In the genomic region with DNA sequence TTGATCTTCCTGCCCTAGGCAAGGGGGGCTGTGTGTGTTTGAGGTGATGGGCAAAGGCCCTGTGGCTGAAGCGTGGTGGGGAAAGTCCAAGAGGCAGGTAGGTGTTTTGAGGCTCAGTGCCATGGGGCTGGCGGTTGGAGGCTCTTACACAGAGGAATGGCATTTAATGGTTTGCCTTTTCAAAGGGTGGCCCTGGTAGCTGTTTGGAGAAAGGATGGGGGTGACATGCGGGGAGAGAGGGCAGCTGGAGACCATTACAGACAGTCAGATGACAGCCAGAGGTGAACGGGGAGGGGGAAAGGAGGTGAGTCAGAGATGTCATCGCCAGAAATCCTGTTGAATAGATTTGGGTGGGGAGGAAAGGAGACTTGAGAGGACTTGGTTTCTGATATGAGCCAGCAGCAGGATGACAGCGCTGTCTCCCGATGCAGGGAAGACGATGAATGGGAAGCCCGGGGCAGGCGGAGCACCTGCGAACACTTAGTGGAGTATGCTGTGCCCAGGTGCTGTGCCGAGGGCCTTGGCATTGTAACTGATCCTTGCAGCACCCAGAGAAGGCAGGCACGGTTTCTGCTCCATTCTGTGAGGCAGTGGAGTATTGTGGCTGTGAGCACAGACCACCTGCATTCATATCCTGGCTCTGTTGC, we compare ENCODE assay signal across 21 cellular contexts. TPM values are rescaled to one million over a fixed set of nuclear protein-coding genes. Genes with fewer than 3 reads are reported as not detected.
A peak's percentile ranks its signal among the peaks of the same experiment; 100 is the strongest.
DNase-seq lines count a peak whose midpoint lies in the region; ATAC-seq, FAIRE-seq and TF ChIP-seq lines count a peak whose summit lies in the region.
"Had no signal": no experiment of that assay in that cellular context is flagged by ENCODE, and none has a peak within 500 bp of the region (broad histone marks: within the 10 kb centered on the region; RNA-seq: fewer than 3 reads in every experiment).

No MANE protein-coding gene starts in this region.

- no peak for ATAC-seq in activated CD8-positive, alpha-beta T cell treated with anti-CD3 and anti-CD28 coated beads for 36 hours
- no peak for ATAC-seq in activated CD8-positive, alpha-beta T cell treated with anti-CD3 and anti-CD28 coated beads, Interleukin-2, amount 10 ng/mL, durations not matched to agents 7 days and 5 days
- no peak for ATAC-seq in T-cell (replicated peaks in 1 of 4)
- ATAC-seq in HG02759 (IDR thresholded peaks at IDR 0.05; ENCODE audit: unreplicated experiment), result no peak
- ATAC-seq in GM19452 (IDR thresholded peaks at IDR 0.05; ENCODE audit: unreplicated experiment), result no peak
- ATAC-seq: activated CD8-positive, alpha-beta memory T cell treated with anti-CD3 and anti-CD28 coated beads, Interleukin-2, amount 10 ng/mL, durations not matched to agents 7 days and 5 days had no signal

- no peaks in the 10 kb centered on the region for H3K79me1 ChIP-seq in mesendoderm (ENCODE audit: low read length)

- H4K8ac ChIP-seq in mesendoderm (ENCODE audit: low read depth, low read length), result no peak overlapping the region

- H4K5ac ChIP-seq in mesendoderm (ENCODE audit: low read length), result no peak overlapping the region

- no peak overlapping the region for H2BK120ac ChIP-seq in mesendoderm (ENCODE audit: low read depth, low read length)

- WGBS in mesendoderm (ENCODE audit: extremely low coverage, insufficient coverage, low lambda C conversion rate), result no CpG with 5 or more reads among the region's 13 CpGs

- FAIRE-seq in H54 (lab: Jason Lieb, UNC), result no peak

- no peak overlapping the region for H3K4me3 Mint-ChIP-seq in activated CD8-positive, alpha-beta T cell treated with anti-CD3 and anti-CD28 coated beads for 36 hours
- no peak overlapping the region for H3K4me3 Mint-ChIP-seq in activated CD8-positive, alpha-beta T cell treated with anti-CD3 and anti-CD28 coated beads, Interleukin-2, amount 10 ng/mL, durations not matched to agents 7 days and 5 days
- peak overlapping the region in 1 of 3 donors; percentile 38 for H3K4me3 Mint-ChIP-seq in T-cell
- H3K4me3 Mint-ChIP-seq: activated CD8-positive, alpha-beta memory T cell treated with anti-CD3 and anti-CD28 coated beads, Interleukin-2, amount 10 ng/mL, durations not matched to agents 7 days and 5 days had no signal

- DNase-seq in activated CD8-positive, alpha-beta T cell treated with anti-CD3 and anti-CD28 coated beads for 36 hours, result peak; percentile 48
- no peak for DNase-seq in activated CD8-positive, alpha-beta T cell treated with anti-CD3 and anti-CD28 coated beads, Interleukin-2, amount 10 ng/mL, durations not matched to agents 7 days and 5 days
- DNase-seq in H54 (ENCODE audit: insufficient read length, low spot score), result peak; percentile 16
- no peak for DNase-seq in T-cell
- DNase-seq in mesendoderm, result peak; percentile 31
- no peak for DNase-seq in NCI-H82 (lab: John Stamatoyannopoulos, UW)
- DNase-seq: activated CD8-positive, alpha-beta memory T cell treated with anti-CD3 and anti-CD28 coated beads, Interleukin-2, amount 10 ng/mL, durations not matched to agents 7 days and 5 days; activated gamma-delta T cell treated with Interleukin-2 at 50 U/mL for 16 hours; brain microvascular endothelial cell; dermis blood vessel endothelial cell; foreskin melanocyte; left cardiac atrium; MG63; NCI-H1694; NCI-H510A; T-helper 9 cell had no signal

- intact Hi-C loops in activated CD8-positive, alpha-beta T cell treated with anti-CD3 and anti-CD28 coated beads for 36 hours (cut with micrococcal nuclease), result no loop called here

- no peak overlapping the region for H3K23ac ChIP-seq in mesendoderm (ENCODE audit: low read length)

- no peak overlapping the region for H2BK5ac ChIP-seq in mesendoderm (ENCODE audit: low read length)

- TF ChIP-seq POLR2A in H54 (IDR thresholded peaks at IDR 0.05; ENCODE audit: low read depth, low read length), result no peak

- H2BK15ac ChIP-seq in mesendoderm (replicated peaks; ENCODE audit: low read depth), result no peak overlapping the region

- H3K27me3 Mint-ChIP-seq in activated CD8-positive, alpha-beta T cell treated with anti-CD3 and anti-CD28 coated beads for 36 hours, result peaks cover 12% of the 10 kb centered on the region
- H3K27me3 Mint-ChIP-seq in activated CD8-positive, alpha-beta T cell treated with anti-CD3 and anti-CD28 coated beads, Interleukin-2, amount 10 ng/mL, durations not matched to agents 7 days and 5 days (ENCODE audit: low read depth), result peaks cover 45% of the 10 kb centered on the region
- no peaks in the 10 kb centered on the region for H3K27me3 Mint-ChIP-seq in T-cell

- H2AK5ac ChIP-seq in mesendoderm (ENCODE audit: low read length), result no peak overlapping the region

- no peaks in the 10 kb centered on the region for H3K79me2 ChIP-seq in mesendoderm (ENCODE audit: control insufficient read depth, insufficient read depth, low read length)

- H3K27ac Mint-ChIP-seq in activated CD8-positive, alpha-beta T cell treated with anti-CD3 and anti-CD28 coated beads for 36 hours, result no peak overlapping the region
- no peak overlapping the region for H3K27ac Mint-ChIP-seq in activated CD8-positive, alpha-beta T cell treated with anti-CD3 and anti-CD28 coated beads, Interleukin-2, amount 10 ng/mL, durations not matched to agents 7 days and 5 days
- peak overlapping the region; percentile 91 to 93 for H3K27ac Mint-ChIP-seq in T-cell
- H3K27ac Mint-ChIP-seq: activated CD8-positive, alpha-beta memory T cell treated with anti-CD3 and anti-CD28 coated beads, Interleukin-2, amount 10 ng/mL, durations not matched to agents 7 days and 5 days had no signal

- H3K27me3 ChIP-seq in mesendoderm (ENCODE audit: insufficient read depth, low read length, poor library complexity), result no peaks in the 10 kb centered on the region
- H3K27me3 ChIP-seq: MG63 had no signal

- H3K4me1 Mint-ChIP-seq in activated CD8-positive, alpha-beta T cell treated with anti-CD3 and anti-CD28 coated beads for 36 hours (ENCODE audit: low read depth), result peaks cover 78% of the 10 kb centered on the region
- H3K4me1 Mint-ChIP-seq in activated CD8-positive, alpha-beta T cell treated with anti-CD3 and anti-CD28 coated beads, Interleukin-2, amount 10 ng/mL, durations not matched to agents 7 days and 5 days (ENCODE audit: low read depth), result peaks cover 64% of the 10 kb centered on the region
- peaks cover 91 to 97% (median 96%) of the 10 kb centered on the region in 3 donors for H3K4me1 Mint-ChIP-seq in T-cell

- H3K4ac ChIP-seq in mesendoderm (ENCODE audit: low read depth, low read length), result no peak overlapping the region

- peaks cover 17% of the 10 kb centered on the region for H3K36me3 Mint-ChIP-seq in activated CD8-positive, alpha-beta T cell treated with anti-CD3 and anti-CD28 coated beads for 36 hours (ENCODE audit: low read depth)
- peaks cover 44% of the 10 kb centered on the region for H3K36me3 Mint-ChIP-seq in activated CD8-positive, alpha-beta T cell treated with anti-CD3 and anti-CD28 coated beads, Interleukin-2, amount 10 ng/mL, durations not matched to agents 7 days and 5 days (ENCODE audit: low read depth)
- peaks cover 18% of the 10 kb centered on the region for H3K36me3 Mint-ChIP-seq in T-cell

- H3K4me3 ChIP-seq in mesendoderm (ENCODE audit: low read length), result no peak overlapping the region
- H3K4me3 ChIP-seq: MG63, thoracic aorta had no signal

- no peaks in the 10 kb centered on the region for H3K36me3 ChIP-seq in mesendoderm (ENCODE audit: control insufficient read depth, insufficient read depth, low read length)
- H3K36me3 ChIP-seq: brain microvascular endothelial cell, MG63, thoracic aorta had no signal

- H3K18ac ChIP-seq in mesendoderm (ENCODE audit: low read length), result no peak overlapping the region

- peaks cover 5% of the 10 kb centered on the region for H3K9me3 Mint-ChIP-seq in activated CD8-positive, alpha-beta T cell treated with anti-CD3 and anti-CD28 coated beads for 36 hours
- H3K9me3 Mint-ChIP-seq in activated CD8-positive, alpha-beta T cell treated with anti-CD3 and anti-CD28 coated beads, Interleukin-2, amount 10 ng/mL, durations not matched to agents 7 days and 5 days (ENCODE audit: insufficient read depth), result no peaks in the 10 kb centered on the region
- no peaks in the 10 kb centered on the region for H3K9me3 Mint-ChIP-seq in T-cell

- no peak for TF ChIP-seq CTCF in activated CD8-positive, alpha-beta T cell treated with anti-CD3 and anti-CD28 coated beads for 36 hours (IDR thresholded peaks at IDR 0.05)

- H3K4me2 ChIP-seq in mesendoderm (ENCODE audit: low read length), result no peak overlapping the region

- CTCF ChIA-PET in activated CD8-positive, alpha-beta T cell treated with anti-CD3 and anti-CD28 coated beads for 36 hours (lab: Charles Lee), result interaction anchor here (1.4 kb wide), 1 partner anchor 20 kb away, joined by 3 read pairs; no protein-coding TSS in a partner anchor
- CTCF ChIA-PET in activated CD8-positive, alpha-beta T cell treated with anti-CD3 and anti-CD28 coated beads, Interleukin-2, amount 10 ng/mL, durations not matched to agents 7 days and 5 days (lab: Charles Lee), result no interaction called here
- CTCF ChIA-PET in T-cell (lab: Charles Lee), result no interaction called here

- peaks cover 3% of the 10 kb centered on the region for H3K4me1 ChIP-seq in mesendoderm (ENCODE audit: control insufficient read depth, low read depth, low read length)

- H3K56ac ChIP-seq in mesendoderm (ENCODE audit: low read length), result no peak overlapping the region

- no peak overlapping the region for H3K27ac ChIP-seq in mesendoderm (ENCODE audit: low read depth, low read length)
- H3K27ac ChIP-seq: brain microvascular endothelial cell, C4-2B, epithelial cell of prostate, thoracic aorta had no signal

- no peak overlapping the region for H3K9ac ChIP-seq in mesendoderm (ENCODE audit: low read length)

- POLR2A ChIA-PET in activated CD8-positive, alpha-beta T cell treated with anti-CD3 and anti-CD28 coated beads for 36 hours (lab: Charles Lee), result no interaction called here
- POLR2A ChIA-PET in activated CD8-positive, alpha-beta T cell treated with anti-CD3 and anti-CD28 coated beads, Interleukin-2, amount 10 ng/mL, durations not matched to agents 7 days and 5 days (lab: Charles Lee), result interaction anchor here (1.4 kb wide), 1 partner anchor 57 kb away, joined by 4 read pairs; no protein-coding TSS in a partner anchor
- POLR2A ChIA-PET in T-cell (lab: Charles Lee), result interaction anchor here in 1 of 2 donors (0.6 kb wide), 1 partner anchor 115 kb away, joined by 3 read pairs; no protein-coding TSS in a partner anchor

RNA-seq across cellular contexts. Expression of a gene that starts 56.3 kb away (rescaled TPM):
- 1 to 10 TPM; 3.7 to 4.4 TPM for total RNA-seq in activated CD8-positive, alpha-beta T cell treated with anti-CD3 and anti-CD28 coated beads for 36 hours
- total RNA-seq in activated CD8-positive, alpha-beta T cell treated with anti-CD3 and anti-CD28 coated beads, Interleukin-2, amount 10 ng/mL, durations not matched to agents 7 days and 5 days, result 10 to 100 TPM; 16.8 to 17.9 TPM
- 10 to 100 TPM; 57.5 to 90.5 (median 65.5) TPM for total RNA-seq in T-cell
- 7.7 TPM for polyA plus RNA-seq in mesendoderm (2013, experiment 1 of 2)
- 7.4 TPM for polyA plus RNA-seq in mesendoderm (2013, experiment 2 of 2)

Comparison
In these comparisons a context has a peak if more than half of its experiments do, and no peak if none do; other contexts are left out.
1. DNase-seq: peak in activated CD8-positive, alpha-beta T cell treated with anti-CD3 and anti-CD28 coated beads for 36 hours (single experiment), H54 (single experiment) and mesendoderm (single experiment); none in activated CD8-positive, alpha-beta T cell treated with anti-CD3 and anti-CD28 coated beads, Interleukin-2, amount 10 ng/mL, durations not matched to agents 7 days and 5 days (single experiment), T-cell (0 of 34) and NCI-H82 (single experiment).
2. H3K27ac Mint-ChIP-seq: peak in T-cell (2 of 2); none in activated CD8-positive, alpha-beta T cell treated with anti-CD3 and anti-CD28 coated beads for 36 hours (single experiment) and activated CD8-positive, alpha-beta T cell treated with anti-CD3 and anti-CD28 coated beads, Interleukin-2, amount 10 ng/mL, durations not matched to agents 7 days and 5 days (single experiment).